In genomic region chr15:57098896-57099295, GRCh38 we compare ENCODE assay signal across 28 cellular contexts.
"Had no signal": no experiment of that assay in that cellular context is flagged by ENCODE, and none has a peak within 500 bp of the region (broad histone marks: within the 10 kb centered on the region; RNA-seq: fewer than 3 reads in every experiment).

No MANE protein-coding gene starts in this region.

- H3K27ac ChIP-seq: colonic mucosa, gastrocnemius medialis, pancreas, psoas muscle, sigmoid colon had no signal

- H3K9me3 ChIP-seq: colonic mucosa, gastrocnemius medialis, pancreas, psoas muscle, sigmoid colon, suprapubic skin, tibial nerve had no signal

- ATAC-seq: activated CD4-positive, alpha-beta T cell treated with anti-CD3 and anti-CD28 coated beads for 36 hours; activated CD8-positive, alpha-beta memory T cell treated with anti-CD3 and anti-CD28 coated beads, Interleukin-2, amount 10 ng/mL, durations not matched to agents 7 days and 5 days; activated CD8-positive, alpha-beta T cell treated with anti-CD3 and anti-CD28 coated beads, Interleukin-2, amount 10 ng/mL, durations not matched to agents 7 days and 5 days; activated naive CD4-positive, alpha-beta T cell treated with anti-CD3 and anti-CD28 coated beads, Interleukin-2, amount 50 U/mL, for 72 hours; effector memory CD8-positive, alpha-beta T cell; gastrocnemius medialis; left ventricle myocardium superior; naive thymus-derived CD4-positive, alpha-beta T cell; pancreas; psoas muscle; T-cell had no signal

- H3K4me1 ChIP-seq: colonic mucosa, gastrocnemius medialis, pancreas, psoas muscle, sigmoid colon, suprapubic skin had no signal

- H3K4me3 ChIP-seq: colonic mucosa, dorsolateral prefrontal cortex, gastrocnemius medialis, pancreas, psoas muscle, sigmoid colon, suprapubic skin, tibial nerve had no signal

- H3K27me3 Mint-ChIP-seq: activated B cell treated with CpG ODN at 0.5 μM for 24 hours; activated CD4-positive, alpha-beta T cell treated with anti-CD3 and anti-CD28 coated beads for 36 hours; activated CD8-positive, alpha-beta memory T cell treated with anti-CD3 and anti-CD28 coated beads, Interleukin-2, amount 10 ng/mL, durations not matched to agents 7 days and 5 days; effector memory CD8-positive, alpha-beta T cell; naive thymus-derived CD4-positive, alpha-beta T cell; stimulated activated naive B cell treated with anti-CD40 and anti-IgM and Interleukin-4, amounts not matched to agents 10 μg/mL and 1 μg/mL and 100 μg/mL, for 72 hours; T-cell had no signal

- H3K27ac Mint-ChIP-seq: activated CD8-positive, alpha-beta memory T cell treated with anti-CD3 and anti-CD28 coated beads, Interleukin-2, amount 10 ng/mL, durations not matched to agents 7 days and 5 days; activated CD8-positive, alpha-beta T cell treated with anti-CD3 and anti-CD28 coated beads, Interleukin-2, amount 10 ng/mL, durations not matched to agents 7 days and 5 days; activated naive CD4-positive, alpha-beta T cell treated with anti-CD3 and anti-CD28 coated beads, Interleukin-2, amount 50 U/mL, for 72 hours; effector memory CD8-positive, alpha-beta T cell; T-cell had no signal

- DNase-seq: activated B cell treated with CpG ODN at 0.5 μM for 24 hours; activated CD4-positive, alpha-beta T cell treated with anti-CD3 and anti-CD28 coated beads for 36 hours; activated CD8-positive, alpha-beta memory T cell treated with anti-CD3 and anti-CD28 coated beads, Interleukin-2, amount 10 ng/mL, durations not matched to agents 7 days and 5 days; activated CD8-positive, alpha-beta T cell treated with anti-CD3 and anti-CD28 coated beads, Interleukin-2, amount 10 ng/mL, durations not matched to agents 7 days and 5 days; activated naive CD4-positive, alpha-beta T cell; activated T-cell treated with anti-CD3 and anti-CD28 coated beads, Interleukin-2, amount 50 U/mL, for 48 hours; anterior cingulate cortex; cerebellar nuclear complex; colonic mucosa; dorsolateral prefrontal cortex; effector memory CD8-positive, alpha-beta T cell; gastrocnemius medialis; glutamatergic neuron; islet precursor cell; left ventricle myocardium superior; naive thymus-derived CD4-positive, alpha-beta T cell; pancreas; psoas muscle; sigmoid colon; small intestine; stimulated activated CD4-positive, alpha-beta T cell treated with anti-CD3 and anti-CD28 coated beads, Interleukin-15, amount 100 ng/mL, for 24 hours; stimulated activated CD4-positive, alpha-beta T cell treated with anti-CD3 and anti-CD28 coated beads, Interleukin-2, amount 100 ng/mL, for 24 hours; stimulated activated naive B cell treated with anti-CD40 and anti-IgM and Interleukin-4, amounts not matched to agents 10 μg/mL and 1 μg/mL and 100 μg/mL, for 72 hours; T-cell had no signal

- H3K9me3 Mint-ChIP-seq: activated B cell treated with CpG ODN at 0.5 μM for 24 hours; effector memory CD8-positive, alpha-beta T cell; mesothelial cell of epicardium; T-cell had no signal

- H3K36me3 ChIP-seq: colonic mucosa, gastrocnemius medialis, pancreas, suprapubic skin had no signal

- H3K4me3 Mint-ChIP-seq: activated CD4-positive, alpha-beta T cell treated with anti-CD3 and anti-CD28 coated beads for 36 hours; activated CD8-positive, alpha-beta memory T cell treated with anti-CD3 and anti-CD28 coated beads, Interleukin-2, amount 10 ng/mL, durations not matched to agents 7 days and 5 days; activated CD8-positive, alpha-beta T cell treated with anti-CD3 and anti-CD28 coated beads, Interleukin-2, amount 10 ng/mL, durations not matched to agents 7 days and 5 days; effector memory CD8-positive, alpha-beta T cell; mesothelial cell of epicardium; naive thymus-derived CD4-positive, alpha-beta T cell; T-cell had no signal

- H3K27me3 ChIP-seq: colonic mucosa, dorsolateral prefrontal cortex, gastrocnemius medialis, pancreas, sigmoid colon, suprapubic skin, tibial nerve had no signal
